ENCODE assay signal across 21 cellular contexts in genomic region chr2:126823951-126824350, GRCh38.
DNase-seq lines count a peak whose midpoint lies in the region; FAIRE-seq and TF ChIP-seq lines count a peak whose summit lies in the region.
"Had no signal": no experiment of that assay in that cellular context is flagged by ENCODE, and none has a peak within 500 bp of the region (broad histone marks: within the 10 kb centered on the region; RNA-seq: fewer than 3 reads in every experiment).

No MANE protein-coding gene starts in this region.

- FAIRE-seq in bronchial epithelial cell (lab: Jason Lieb, UNC): peak; percentile 84
- FAIRE-seq: A549, G401.6, GM12892, H1 had no signal

- intact Hi-C loops in activated CD4-positive, alpha-beta T cell treated with anti-CD3 and anti-CD28 coated beads, Interleukin-2, amount 10 ng/mL, durations not matched to agents 24 days and 14 days (cut with micrococcal nuclease): no loop called here

- no peaks in the 10 kb centered on the region for H3K27me3 ChIP-seq in bronchial epithelial cell (ENCODE audit: control insufficient read depth, insufficient read depth, low read length)

- H3K27ac Mint-ChIP-seq in activated CD4-positive, alpha-beta T cell treated with anti-CD3 and anti-CD28 coated beads, Interleukin-2, amount 10 ng/mL, durations not matched to agents 24 days and 14 days: no peak overlapping the region
- H3K27ac Mint-ChIP-seq in osteocyte (ENCODE audit: unreplicated experiment): no peak overlapping the region
- H3K27ac Mint-ChIP-seq: CD4-positive, CD25-positive, alpha-beta regulatory T cell; CD8-positive, alpha-beta T cell; H9 had no signal

- H3K36me3 ChIP-seq in bronchial epithelial cell (ENCODE audit: control insufficient read depth, insufficient read depth, low read length): no peaks in the 10 kb centered on the region

- H3K4me3 ChIP-seq in bronchial epithelial cell (ENCODE audit: low read depth, low read length): no peak overlapping the region
- H3K4me3 ChIP-seq: A549, GM23248 had no signal

- peaks cover 7% of the 10 kb centered on the region for H3K27me3 Mint-ChIP-seq in activated CD4-positive, alpha-beta T cell treated with anti-CD3 and anti-CD28 coated beads, Interleukin-2, amount 10 ng/mL, durations not matched to agents 24 days and 14 days
- peaks cover 10% of the 10 kb centered on the region for H3K27me3 Mint-ChIP-seq in osteocyte (ENCODE audit: unreplicated experiment)

- no peak for TF ChIP-seq CTCF in bronchial epithelial cell (IDR thresholded peaks at IDR 0.05; ENCODE audit: insufficient read depth, low read length, severe bottlenecking)
- no peak for TF ChIP-seq CTCF in osteocyte (IDR thresholded peaks at IDR 0.05)

- no peaks in the 10 kb centered on the region for H3K36me3 Mint-ChIP-seq in activated CD4-positive, alpha-beta T cell treated with anti-CD3 and anti-CD28 coated beads, Interleukin-2, amount 10 ng/mL, durations not matched to agents 24 days and 14 days (ENCODE audit: low read depth)
- no peaks in the 10 kb centered on the region for H3K36me3 Mint-ChIP-seq in osteocyte (ENCODE audit: unreplicated experiment)
- H3K36me3 Mint-ChIP-seq: CD4-positive, CD25-positive, alpha-beta regulatory T cell; CD8-positive, alpha-beta T cell had no signal

- DNase-seq in activated CD4-positive, alpha-beta T cell treated with anti-CD3 and anti-CD28 coated beads, Interleukin-2, amount 10 ng/mL, durations not matched to agents 24 days and 14 days: peak; percentile 24
- no peak for DNase-seq in activated CD4-positive, alpha-beta T cell treated with anti-CD3 and anti-CD28 coated beads, Interleukin-2, amount 50 U/mL, for 1 hour
- DNase-seq in bronchial epithelial cell (ENCODE audit: low read depth) (no peak), osteocyte (ENCODE audit: extremely low spot score, unreplicated experiment) (peak; percentile 80), glomerular visceral epithelial cell (ENCODE audit: extremely low spot score) (no peak), H4 (ENCODE audit: low spot score) (no peak), T-helper 9 cell (no peak)
- DNase-seq: 8988T; ACHN; C1 segment of cervical spinal cord; Caco-2; CD4-positive, CD25-positive, alpha-beta regulatory T cell; CD8-positive, alpha-beta T cell; DMS153; DND-41; GM23248; H9 had no signal

- H3K4me1 Mint-ChIP-seq in activated CD4-positive, alpha-beta T cell treated with anti-CD3 and anti-CD28 coated beads, Interleukin-2, amount 10 ng/mL, durations not matched to agents 24 days and 14 days: no peaks in the 10 kb centered on the region
- no peaks in the 10 kb centered on the region for H3K4me1 Mint-ChIP-seq in osteocyte (ENCODE audit: unreplicated experiment)
- H3K4me1 Mint-ChIP-seq: CD4-positive, CD25-positive, alpha-beta regulatory T cell had no signal

- no peak overlapping the region for H3K4me3 Mint-ChIP-seq in activated CD4-positive, alpha-beta T cell treated with anti-CD3 and anti-CD28 coated beads, Interleukin-2, amount 10 ng/mL, durations not matched to agents 24 days and 14 days
- H3K4me3 Mint-ChIP-seq in osteocyte (ENCODE audit: unreplicated experiment): no peak overlapping the region
- H3K4me3 Mint-ChIP-seq: CD4-positive, CD25-positive, alpha-beta regulatory T cell; CD8-positive, alpha-beta T cell; H9 had no signal

- H3K9me3 Mint-ChIP-seq in activated CD4-positive, alpha-beta T cell treated with anti-CD3 and anti-CD28 coated beads, Interleukin-2, amount 10 ng/mL, durations not matched to agents 24 days and 14 days: no peaks in the 10 kb centered on the region
- no peaks in the 10 kb centered on the region for H3K9me3 Mint-ChIP-seq in osteocyte (ENCODE audit: unreplicated experiment)
- H3K9me3 Mint-ChIP-seq: CD8-positive, alpha-beta T cell; H9 had no signal

Comparison
In these comparisons a context has a peak if more than half of its experiments do, and no peak if none do; other contexts are left out.
1. DNase-seq: peak in activated CD4-positive, alpha-beta T cell treated with anti-CD3 and anti-CD28 coated beads, Interleukin-2, amount 10 ng/mL, durations not matched to agents 24 days and 14 days (single experiment) and osteocyte (single experiment); none in activated CD4-positive, alpha-beta T cell treated with anti-CD3 and anti-CD28 coated beads, Interleukin-2, amount 50 U/mL, for 1 hour (single experiment), bronchial epithelial cell (single experiment), glomerular visceral epithelial cell (single experiment), H4 (single experiment) and T-helper 9 cell (single experiment).